16 cellular contexts compared by ENCODE assay signal in genomic region chr11:66600219-66600923, GRCh38. TPM values are rescaled to one million over a fixed set of nuclear protein-coding genes. Genes with fewer than 3 reads are reported as not detected.
A peak's percentile ranks its signal among the peaks of the same experiment; 100 is the strongest.
DNase-seq lines count a peak whose midpoint lies in the region; ATAC-seq and TF ChIP-seq lines count a peak whose summit lies in the region.
"Had no signal": no experiment of that assay in that cellular context is flagged by ENCODE, and none has a peak within 500 bp of the region (broad histone marks: within the 10 kb centered on the region; RNA-seq: fewer than 3 reads in every experiment).

No MANE protein-coding gene starts in this region.

- no peak for TF ChIP-seq POLR2A in ovary (IDR thresholded peaks at IDR 0.05)

- no peaks in the 10 kb centered on the region for H3K27me3 ChIP-seq in ovary
- H3K27me3 ChIP-seq: foreskin keratinocyte had no signal

- POLR2A ChIA-PET in HEK293 (lab: Yijun Ruan, JAX): interaction anchor here (0.5 to 1.3 kb wide), 2 partner anchors 16 to 187 kb away, joined by 3 to 6 read pairs; partner anchors contain the start of gene RBM14

- no peaks in the 10 kb centered on the region for H3K9me3 Mint-ChIP-seq in naive B cell
- H3K9me3 Mint-ChIP-seq: activated naive CD4-positive, alpha-beta T cell treated with anti-CD3 and anti-CD28 coated beads, Interleukin-2, amount 10 ng/mL, durations not matched to agents 7 days and 5 days; stimulated activated naive CD8-positive, alpha-beta T cell treated with anti-CD3 and anti-CD28 coated beads, Interleukin-15, Interleukin-2, amounts not matched to agents 100 ng/mL and 50 ng/mL, for 24 hours had no signal

- no peak for TF ChIP-seq EP300 in ovary (IDR thresholded peaks at IDR 0.05)

- CTCF ChIA-PET in HEK293 (lab: Yijun Ruan, JAX): interaction anchor here (0.6 kb wide), 1 partner anchor 21 kb away, joined by 4 read pairs; no protein-coding TSS in a partner anchor

- H3K9me3 ChIP-seq in HEK293 (ENCODE audit: control insufficient read depth, insufficient read depth, low read depth, low read length) (no peaks in the 10 kb centered on the region), ovary (no peaks in the 10 kb centered on the region)
- H3K9me3 ChIP-seq: psoas muscle, SK-N-SH had no signal

- H3K4me1 ChIP-seq in HEK293 (ENCODE audit: control insufficient read depth, insufficient read depth, low read length) (peaks cover 5% of the 10 kb centered on the region; the same call in 1 of the 2 replicates), ovary (ENCODE audit: insufficient read depth) (peaks cover 2% of the 10 kb centered on the region)
- H3K4me1 ChIP-seq: foreskin keratinocyte had no signal

- peaks cover 18 to 45% (median 29%) of the 10 kb centered on the region in 3 donors for H3K4me1 Mint-ChIP-seq in naive B cell

- H3K36me3 Mint-ChIP-seq in naive B cell: peaks cover 7 to 9% of the 10 kb centered on the region in 2 donors

- H3K4me3 ChIP-seq in HEK293 (ENCODE audit: low read depth, low read length) (no peak overlapping the region), ovary (no peak overlapping the region)
- H3K4me3 ChIP-seq: psoas muscle had no signal

- DNase-seq in astrocyte of the hippocampus (ENCODE audit: low read depth, low spot score): peak; percentile 36
- no peak for DNase-seq in naive B cell
- DNase-seq in stimulated activated CD4-positive, alpha-beta T cell treated with anti-CD3 and anti-CD28 coated beads, Interleukin-4, amount 100 ng/mL, for 4 hours: no peak
- no peak for DNase-seq in ovary
- DNase-seq: activated CD8-positive, alpha-beta memory T cell treated with anti-CD3 and anti-CD28 coated beads, Interleukin-2, amount 10 ng/mL, durations not matched to agents 7 days and 5 days; activated naive CD4-positive, alpha-beta T cell treated with anti-CD3 and anti-CD28 coated beads, Interleukin-2, amount 10 ng/mL, durations not matched to agents 7 days and 5 days; AML-193; dermis blood vessel endothelial cell; DMS79 treated with DMSO at 0.1 percent for 48 hours; foreskin keratinocyte; psoas muscle; SK-N-SH; stimulated activated CD4-positive, alpha-beta T cell treated with anti-CD3 and anti-CD28 coated beads, Interleukin-2, amount 100 ng/mL, for 24 hours had no signal

- ATAC-seq in naive B cell (ENCODE audit: low read depth in 2 of 2): peak; percentile 38 to 52
- ATAC-seq in HG02938 (IDR thresholded peaks at IDR 0.05; ENCODE audit: unreplicated experiment): no peak
- ATAC-seq: activated CD8-positive, alpha-beta memory T cell treated with anti-CD3 and anti-CD28 coated beads, Interleukin-2, amount 10 ng/mL, durations not matched to agents 7 days and 5 days; foreskin keratinocyte; psoas muscle had no signal

- intact Hi-C loops in ovary (cut with DNase I): no loop called here

- H3K4me3 Mint-ChIP-seq in naive B cell: peak overlapping the region in 6 of 8 donors; percentile 3 to 71 (median 22)
- H3K4me3 Mint-ChIP-seq: activated CD8-positive, alpha-beta memory T cell treated with anti-CD3 and anti-CD28 coated beads, Interleukin-2, amount 10 ng/mL, durations not matched to agents 7 days and 5 days; activated naive CD4-positive, alpha-beta T cell treated with anti-CD3 and anti-CD28 coated beads, Interleukin-2, amount 10 ng/mL, durations not matched to agents 7 days and 5 days; stimulated activated naive CD8-positive, alpha-beta T cell treated with anti-CD3 and anti-CD28 coated beads, Interleukin-15, Interleukin-2, amounts not matched to agents 100 ng/mL and 50 ng/mL, for 24 hours had no signal

- 80 to 89% (median 89%) methylated on average over 2 of the region's 2 CpGs for WGBS in ovary, 3 donors

- peak overlapping the region in 5 of 6 donors; percentile 51 to 89 (median 80) for H3K27ac Mint-ChIP-seq in naive B cell
- H3K27ac Mint-ChIP-seq: activated CD8-positive, alpha-beta memory T cell treated with anti-CD3 and anti-CD28 coated beads, Interleukin-2, amount 10 ng/mL, durations not matched to agents 7 days and 5 days; stimulated activated naive CD8-positive, alpha-beta T cell treated with anti-CD3 and anti-CD28 coated beads, Interleukin-15, Interleukin-2, amounts not matched to agents 100 ng/mL and 50 ng/mL, for 24 hours had no signal

- H3K36me3 ChIP-seq in HEK293 (ENCODE audit: control insufficient read depth in 2 of 2, insufficient read depth in 1 of 2, low read length in 2 of 2) (peaks cover 4 to 68% of the 10 kb centered on the region in 2 experiments), ovary (no peaks in the 10 kb centered on the region)

- no peak for TF ChIP-seq CTCF in HEK293 (tag by site-specific recombination; IDR thresholded peaks at IDR 0.05)
- no peak for TF ChIP-seq CTCF in ovary (IDR thresholded peaks at IDR 0.05)

- H3K27ac ChIP-seq in HEK293 (ENCODE audit: extremely low read depth, low read depth, low read length): no peak overlapping the region
- H3K27ac ChIP-seq in ovary: no peak overlapping the region
- H3K27ac ChIP-seq: foreskin keratinocyte, psoas muscle had no signal

- no peaks in the 10 kb centered on the region for H3K27me3 Mint-ChIP-seq in naive B cell
- H3K27me3 Mint-ChIP-seq: activated CD8-positive, alpha-beta memory T cell treated with anti-CD3 and anti-CD28 coated beads, Interleukin-2, amount 10 ng/mL, durations not matched to agents 7 days and 5 days; activated naive CD4-positive, alpha-beta T cell treated with anti-CD3 and anti-CD28 coated beads, Interleukin-2, amount 10 ng/mL, durations not matched to agents 7 days and 5 days; stimulated activated naive CD8-positive, alpha-beta T cell treated with anti-CD3 and anti-CD28 coated beads, Interleukin-15, Interleukin-2, amounts not matched to agents 100 ng/mL and 50 ng/mL, for 24 hours had no signal

TF ChIP-seq in HEK293, 187 proteins besides CTCF, POLR2A, EP300 and RAD21 (continues in another document):
- TF ChIP-seq ZNF416 (tag by site-specific recombination; IDR thresholded peaks at IDR 0.05) (no peak), MYNN (tag by site-specific recombination; IDR thresholded peaks at IDR 0.05; ENCODE audit: borderline replicate concordance) (no peak), ELK4 (IDR thresholded peaks at IDR 0.05; ENCODE audit: borderline replicate concordance, low read depth, low read length) (no peak), HOXD13 (CRISPR knock-in tag; IDR thresholded peaks at IDR 0.05; ENCODE audit: borderline replicate concordance) (no peak), ZNF146 (tag by site-specific recombination; IDR thresholded peaks at IDR 0.05) (no peak), ZNF776 (tag by site-specific recombination; IDR thresholded peaks at IDR 0.05; ENCODE audit: borderline replicate concordance) (no peak), ZNF157 (tag by site-specific recombination; IDR thresholded peaks at IDR 0.05) (no peak), GLIS1 (tag by site-specific recombination; IDR thresholded peaks at IDR 0.05) (peak; percentile 89), HIC1 (tag by site-specific recombination; IDR thresholded peaks at IDR 0.05) (no peak), ZNF174 (tag by site-specific recombination; IDR thresholded peaks at IDR 0.05) (no peak), SCRT2 (tag by site-specific recombination; IDR thresholded peaks at IDR 0.05) (no peak), ZNF830 (tag by site-specific recombination; IDR thresholded peaks at IDR 0.05; ENCODE audit: low read depth) (no peak), ZNF24 (tag by site-specific recombination; IDR thresholded peaks at IDR 0.05) (0 out of 2 replicates have a peak, but pooled peaks have one; percentile 24), ZSCAN30 (tag by site-specific recombination; IDR thresholded peaks at IDR 0.05) (no peak), ZNF335 (tag by site-specific recombination; conservative IDR thresholded peaks at IDR 0.05) (0 out of 2 replicates have a peak, but pooled peaks have one; percentile 33), ZFP3 (tag by site-specific recombination; IDR thresholded peaks at IDR 0.05; ENCODE audit: low read depth) (no peak)

RNA-seq across cellular contexts. Expression of gene CCS, which starts 7.4 kb away (rescaled TPM):
- polyA plus RNA-seq in naive B cell (ENCODE audit: low read depth in 6 of 6) (10 to 100 TPM; 51.8 to 87.8 (median 66.4) TPM), ovary (10 to 100 TPM; 15.7 to 55.0 TPM)
- 10 to 100 TPM; 27.7 to 53.1 (median 49.1) TPM for total RNA-seq in ovary

RNA-seq across cellular contexts. Expression of gene CCDC87, which starts 7.5 kb away (rescaled TPM):
- polyA plus RNA-seq in naive B cell (ENCODE audit: low read depth in 6 of 6) (under 1 TPM in 2 of 6 donors, not detected in 4; 0.13 to 0.30 TPM), ovary (under 1 TPM; 0.13 to 0.20 TPM)
- total RNA-seq in ovary: under 1 TPM; 0.33 to 0.60 (median 0.46) TPM

RNA-seq across cellular contexts. Expression of gene RBM14, which starts 16.1 kb away (rescaled TPM):
- 10 to 100 TPM; 68.0 to 97.2 (median 86.4) TPM for polyA plus RNA-seq in naive B cell (ENCODE audit: low read depth in 6 of 6)
- 10 to 100 TPM; 36.5 to 89.6 (median 71.9) TPM for total RNA-seq in ovary
- 10 to 100 TPM; 28.9 to 35.4 TPM for polyA plus RNA-seq in ovary

RNA-seq across cellular contexts. Expression of gene CTSF, which starts 32.0 kb away (rescaled TPM):
- 10 to 100 TPM in 4 of 6 donors, 1 to 10 TPM in 2; 5.0 to 14.3 (median 11.4) TPM for polyA plus RNA-seq in naive B cell (ENCODE audit: low read depth in 6 of 6)
- 100 to 1,000 TPM in 5 of 7 donors, 10 to 100 TPM in 2; 52.6 to 188 (median 106) TPM for total RNA-seq in ovary
- polyA plus RNA-seq in ovary: 100 to 1,000 TPM; 177 to 222 TPM

RNA-seq across cellular contexts. Expression of gene RBM4, which starts 38.1 kb away (rescaled TPM):
- polyA plus RNA-seq in naive B cell (ENCODE audit: low read depth in 6 of 6) (100 to 1,000 TPM; 197 to 275 (median 228) TPM), ovary (100 to 1,000 TPM; 117 to 177 TPM)
- 100 to 1,000 TPM in 5 of 7 donors, 10 to 100 TPM in 2; 64.0 to 142 (median 121) TPM for total RNA-seq in ovary
